Comparison of ENCODE assay signal across 12 cellular contexts in genomic region chr11:63897459-63898156, GRCh38. TPM values are rescaled to one million over a fixed set of nuclear protein-coding genes. Genes with fewer than 3 reads are reported as not detected.
"Had no signal": no experiment of that assay in that cellular context is flagged by ENCODE, and none has a peak within 500 bp of the region (broad histone marks: within the 10 kb centered on the region; RNA-seq: fewer than 3 reads in every experiment).

No MANE protein-coding gene starts in this region.

- DNase-seq: activated CD8-positive, alpha-beta memory T cell treated with anti-CD3 and anti-CD28 coated beads, Interleukin-2, amount 10 ng/mL, durations not matched to agents 7 days and 5 days; activated T-cell treated with anti-CD3 and anti-CD28 coated beads, Interleukin-2, amount 50 U/mL, for 48 hours; esophagus squamous epithelium; foreskin fibroblast; glutamatergic neuron; immature natural killer cell; left colon; stimulated activated CD4-positive, alpha-beta T cell treated with anti-CD3 and anti-CD28 coated beads, Interleukin-4, amount 100 ng/mL, for 24 hours; stomach; T-helper 2 cell; thyroid gland had no signal

- H3K4me3 ChIP-seq: esophagus squamous epithelium, stomach, thyroid gland had no signal

- H3K9me3 ChIP-seq: esophagus squamous epithelium, stomach, thyroid gland had no signal

- H3K27ac ChIP-seq: esophagus squamous epithelium had no signal

- H3K27me3 ChIP-seq: esophagus squamous epithelium, stomach, thyroid gland had no signal

RNA-seq across cellular contexts. Expression of gene RCOR2, which starts 19.4 kb away (rescaled TPM):
- total RNA-seq: natural killer cell treated with Interleukin-12 subunit alpha and Interleukin-12 subunit beta and Interleukin-15 and Interleukin-18, amount 100 ng/mL, for 72 hours had no signal
